Comparison of ENCODE assay signal across 13 cellular contexts in genomic region chr19:1093330-1093729, GRCh38. TPM values are rescaled to one million over a fixed set of nuclear protein-coding genes. Genes with fewer than 3 reads are reported as not detected.
DNase-seq lines count a peak whose midpoint lies in the region; ATAC-seq and TF ChIP-seq lines count a peak whose summit lies in the region.
"Had no signal": no experiment of that assay in that cellular context is flagged by ENCODE, and none has a peak within 500 bp of the region (broad histone marks: within the 10 kb centered on the region; RNA-seq: fewer than 3 reads in every experiment).

No MANE protein-coding gene starts in this region.

- H3K27me3 ChIP-seq in NT2/D1 (ENCODE audit: insufficient read depth, insufficient read length), result no peaks in the 10 kb centered on the region
- no peaks in the 10 kb centered on the region for H3K27me3 ChIP-seq in psoas muscle (ENCODE audit: insufficient read depth in 3 of 3, low read length in 2 of 3)
- H3K27me3 ChIP-seq: dorsolateral prefrontal cortex, thyroid gland had no signal

- no peak for DNase-seq in T-helper 2 cell treated with Interferon-gamma antibody and Interleukin-4, amounts not matched to agents 5 μg/mL and 100 μg/mL, for 36 hours (ENCODE audit: low spot score)
- DNase-seq in T-helper 2 cell (no peak), NT2/D1 (ENCODE audit: low read depth, low spot score) (no peak), psoas muscle (no peak), NCI-H187 (lab: John Stamatoyannopoulos, UW) (no peak), T1000 (lab: John Stamatoyannopoulos, UW) (no peak), dermis blood vessel endothelial cell (no peak)
- DNase-seq: ACHN, dorsolateral prefrontal cortex, hypothalamus, NCI-H2081 treated with DMSO at 0.1 percent for 48 hours, thyroid gland had no signal

- H3K9me3 Mint-ChIP-seq in T-helper 2 cell treated with Interferon-gamma antibody and Interleukin-4, amounts not matched to agents 5 μg/mL and 100 μg/mL, for 36 hours, result no peaks in the 10 kb centered on the region
- no peaks in the 10 kb centered on the region for H3K9me3 Mint-ChIP-seq in dendritic cell treated with granulocyte-macrophage colony-stimulating factor and Interleukin-4, amounts not matched to agents 40 ng/mL and 50 ng/mL, for 4 days

- intact Hi-C loops in dendritic cell treated with granulocyte-macrophage colony-stimulating factor and Interleukin-4, amounts not matched to agents 40 ng/mL and 50 ng/mL, for 4 days (cut with micrococcal nuclease), result no loop called here
- intact Hi-C loops in psoas muscle (cut with DNase I), result loop anchor here (5.0 kb wide), 1 partner anchor 51 kb away; the partner anchor contains the start of gene ABCA7 (in 2 of the 2)

- H3K9me3 ChIP-seq in NT2/D1 (ENCODE audit: insufficient read depth, low read length) (no peaks in the 10 kb centered on the region), psoas muscle (no peaks in the 10 kb centered on the region)
- H3K9me3 ChIP-seq: thyroid gland had no signal

- no peak for TF ChIP-seq CTCF in psoas muscle (IDR thresholded peaks at IDR 0.05)

- peak overlapping the region; percentile 98 for H3K9ac ChIP-seq in NT2/D1 (ENCODE audit: insufficient read length, low read depth)

- 79 to 85% (median 80%) methylated on average over 13 to 15 of the region's 15 CpGs for WGBS in psoas muscle, 3 donors

- no peak overlapping the region for H3K4me3 ChIP-seq in NT2/D1 (ENCODE audit: insufficient read length, low read depth)
- H3K4me3 ChIP-seq in psoas muscle, result peak overlapping the region; percentile 78

- peak overlapping the region; percentile 72 for H3K27ac Mint-ChIP-seq in T-helper 2 cell treated with Interferon-gamma antibody and Interleukin-4, amounts not matched to agents 5 μg/mL and 100 μg/mL, for 36 hours
- peak overlapping the region; percentile 82 for H3K27ac Mint-ChIP-seq in dendritic cell treated with granulocyte-macrophage colony-stimulating factor and Interleukin-4, amounts not matched to agents 40 ng/mL and 50 ng/mL, for 4 days

- peaks cover 50% of the 10 kb centered on the region for H3K36me3 ChIP-seq in NT2/D1 (ENCODE audit: insufficient read depth, insufficient read length, low read length)
- H3K36me3 ChIP-seq in psoas muscle (ENCODE audit: insufficient read depth in 1 of 2, low read depth in 1 of 2), result peaks cover under 1 to 54% of the 10 kb centered on the region in 2 donors

- peak overlapping the region; percentile 92 for H3K4me3 Mint-ChIP-seq in T-helper 2 cell treated with Interferon-gamma antibody and Interleukin-4, amounts not matched to agents 5 μg/mL and 100 μg/mL, for 36 hours
- peak overlapping the region; percentile 88 for H3K4me3 Mint-ChIP-seq in dendritic cell treated with granulocyte-macrophage colony-stimulating factor and Interleukin-4, amounts not matched to agents 40 ng/mL and 50 ng/mL, for 4 days

- peaks cover 22% of the 10 kb centered on the region for H3K4me1 Mint-ChIP-seq in T-helper 2 cell treated with Interferon-gamma antibody and Interleukin-4, amounts not matched to agents 5 μg/mL and 100 μg/mL, for 36 hours (ENCODE audit: low read depth)
- H3K4me1 Mint-ChIP-seq in dendritic cell treated with granulocyte-macrophage colony-stimulating factor and Interleukin-4, amounts not matched to agents 40 ng/mL and 50 ng/mL, for 4 days (ENCODE audit: low read depth), result peaks cover 62% of the 10 kb centered on the region

- H3K4me1 ChIP-seq in NT2/D1 (ENCODE audit: insufficient read depth, insufficient read length) (peaks cover 16% of the 10 kb centered on the region), psoas muscle (peaks cover 15% of the 10 kb centered on the region)

- no peak for ATAC-seq in psoas muscle

- H3K27ac ChIP-seq in psoas muscle, result no peak overlapping the region
- H3K27ac ChIP-seq: thyroid gland had no signal

- H3K27me3 Mint-ChIP-seq in T-helper 2 cell treated with Interferon-gamma antibody and Interleukin-4, amounts not matched to agents 5 μg/mL and 100 μg/mL, for 36 hours (ENCODE audit: low read depth), result no peaks in the 10 kb centered on the region
- H3K27me3 Mint-ChIP-seq in dendritic cell treated with granulocyte-macrophage colony-stimulating factor and Interleukin-4, amounts not matched to agents 40 ng/mL and 50 ng/mL, for 4 days, result no peaks in the 10 kb centered on the region

- H3K36me3 Mint-ChIP-seq in T-helper 2 cell treated with Interferon-gamma antibody and Interleukin-4, amounts not matched to agents 5 μg/mL and 100 μg/mL, for 36 hours (ENCODE audit: low read depth), result peaks cover 17% of the 10 kb centered on the region
- H3K36me3 Mint-ChIP-seq in dendritic cell treated with granulocyte-macrophage colony-stimulating factor and Interleukin-4, amounts not matched to agents 40 ng/mL and 50 ng/mL, for 4 days (ENCODE audit: low read depth), result peaks cover 71% of the 10 kb centered on the region

RNA-seq across cellular contexts. Expression of gene POLR2E, which starts 1.8 kb away (rescaled TPM):
- total RNA-seq in psoas muscle, result 100 to 1,000 TPM; 133 to 147 (median 143) TPM
- polyA plus RNA-seq in psoas muscle, result 100 to 1,000 TPM; 170 to 243 (median 217) TPM
- 71.5 and 193 TPM in 2 replicates for total RNA-seq in dermis blood vessel endothelial cell

RNA-seq across cellular contexts. Expression of gene GPX4, which starts 10.5 kb away (rescaled TPM):
- total RNA-seq in psoas muscle (100 to 1,000 TPM; 279 to 560 (median 304) TPM), dermis blood vessel endothelial cell (281 and 591 TPM in 2 replicates)
- 100 to 1,000 TPM; 490 to 762 (median 618) TPM for polyA plus RNA-seq in psoas muscle

RNA-seq across cellular contexts. Expression of gene ARHGAP45, which starts 26.4 kb away (rescaled TPM):
- total RNA-seq in psoas muscle (1 to 10 TPM; 2.0 to 4.0 (median 3.2) TPM), dermis blood vessel endothelial cell (40.3 and 55.5 TPM in 2 replicates)
- 1 to 10 TPM; 1.2 to 1.8 (median 1.8) TPM for polyA plus RNA-seq in psoas muscle

RNA-seq across cellular contexts. Expression of gene ABCA7, which starts 53.4 kb away (rescaled TPM):
- 10 to 100 TPM in 3 of 4 donors, 1 to 10 TPM in 1; 5.2 to 19.5 (median 16.5) TPM for total RNA-seq in psoas muscle
- 10 to 100 TPM in 1 of 3 donors, 1 to 10 TPM in 2; 2.6 to 10.1 (median 3.3) TPM for polyA plus RNA-seq in psoas muscle
- 9.4 and 10.0 TPM in 2 replicates for total RNA-seq in dermis blood vessel endothelial cell
